Comparison of ENCODE assay signal across 22 cellular contexts in genomic region chr1:245835386-245835785, GRCh38.
"Had no signal": no experiment of that assay in that cellular context is flagged by ENCODE, and none has a peak within 500 bp of the region (broad histone marks: within the 10 kb centered on the region; RNA-seq: fewer than 3 reads in every experiment).

No MANE protein-coding gene starts in this region.

- H3K27ac Mint-ChIP-seq: naive thymus-derived CD4-positive, alpha-beta T cell; stimulated activated naive B cell treated with anti-CD40 and anti-IgM and Interleukin-4, amounts not matched to agents 10 μg/mL and 1 μg/mL and 100 μg/mL, for 72 hours had no signal

- H3K4me1 ChIP-seq: esophagus muscularis mucosa, transverse colon had no signal

- H3K9me3 ChIP-seq: esophagus muscularis mucosa, heart left ventricle, thoracic aorta, transverse colon had no signal

- ATAC-seq: heart left ventricle; naive thymus-derived CD4-positive, alpha-beta T cell; sciatic nerve; stimulated activated naive B cell treated with anti-CD40 and anti-IgM and Interleukin-4, amounts not matched to agents 10 μg/mL and 1 μg/mL and 100 μg/mL, for 72 hours; stimulated activated naive CD8-positive, alpha-beta T cell treated with anti-CD3 and anti-CD28 coated beads, Interleukin-15, amount 100 ng/mL, for 72 hours had no signal

- FAIRE-seq: endometrium, frontal cortex, islet of Langerhans had no signal

- H3K4me3 ChIP-seq: esophagus muscularis mucosa, heart left ventricle, skin epidermis, thoracic aorta, transverse colon had no signal

- H3K4me1 Mint-ChIP-seq: naive thymus-derived CD4-positive, alpha-beta T cell; stimulated activated naive B cell treated with anti-CD40 and anti-IgM and Interleukin-4, amounts not matched to agents 10 μg/mL and 1 μg/mL and 100 μg/mL, for 72 hours; stimulated activated naive CD8-positive, alpha-beta T cell treated with anti-CD3 and anti-CD28 coated beads, Interleukin-15, amount 100 ng/mL, for 72 hours had no signal

- DNase-seq: cortex of kidney; effector memory CD4-positive, alpha-beta T cell; heart left ventricle; hippocampal formation; kidney glomerular epithelial cell; mammary epithelial cell; naive thymus-derived CD4-positive, alpha-beta T cell; nephron progenitor cell; posterior cingulate gyrus; stimulated activated CD4-positive, alpha-beta T cell treated with anti-CD3 and anti-CD28 coated beads, Interleukin-2, amount 100 ng/mL, for 24 hours; stimulated activated CD4-positive, alpha-beta T cell treated with anti-CD3 and anti-CD28 coated beads, Interleukin-4, amount 100 ng/mL, for 4 hours; stimulated activated naive B cell treated with anti-CD40 and anti-IgM and Interleukin-4, amounts not matched to agents 10 μg/mL and 1 μg/mL and 100 μg/mL, for 72 hours; stimulated activated naive CD8-positive, alpha-beta T cell treated with anti-CD3 and anti-CD28 coated beads, Interleukin-15, amount 100 ng/mL, for 72 hours; transverse colon had no signal

- H3K4me3 Mint-ChIP-seq: naive thymus-derived CD4-positive, alpha-beta T cell; nephron progenitor cell; stimulated activated naive B cell treated with anti-CD40 and anti-IgM and Interleukin-4, amounts not matched to agents 10 μg/mL and 1 μg/mL and 100 μg/mL, for 72 hours; stimulated activated naive CD8-positive, alpha-beta T cell treated with anti-CD3 and anti-CD28 coated beads, Interleukin-15, amount 100 ng/mL, for 72 hours had no signal

- H3K27me3 Mint-ChIP-seq: naive thymus-derived CD4-positive, alpha-beta T cell; stimulated activated naive B cell treated with anti-CD40 and anti-IgM and Interleukin-4, amounts not matched to agents 10 μg/mL and 1 μg/mL and 100 μg/mL, for 72 hours; stimulated activated naive CD8-positive, alpha-beta T cell treated with anti-CD3 and anti-CD28 coated beads, Interleukin-15, amount 100 ng/mL, for 72 hours had no signal

- H3K27ac ChIP-seq: epithelial cell of prostate, esophagus muscularis mucosa, heart left ventricle, skin epidermis, thoracic aorta, transverse colon had no signal

- H3K27me3 ChIP-seq: esophagus muscularis mucosa, heart left ventricle, transverse colon had no signal

- H3K36me3 ChIP-seq: heart left ventricle, thoracic aorta, transverse colon had no signal
